ENCODE assay signal across 8 cellular contexts in genomic region chr15:71752604-71753289, GRCh38. TPM values are rescaled to one million over a fixed set of nuclear protein-coding genes. Genes with fewer than 3 reads are reported as not detected.
DNase-seq lines count a peak whose midpoint lies in the region; ATAC-seq and TF ChIP-seq lines count a peak whose summit lies in the region.

No MANE protein-coding gene starts in this region.

- H4K20me1 ChIP-seq in Loucy (ENCODE audit: insufficient read depth, low read length, poor library complexity, severe bottlenecking): no peaks in the 10 kb centered on the region

- H3K79me2 ChIP-seq in Loucy (ENCODE audit: insufficient read depth, low read length): no peaks in the 10 kb centered on the region

- H2AFZ ChIP-seq in Loucy (ENCODE audit: low read length): peak overlapping the region; percentile 47; the same call in 1 of the 2 replicates

- no peak overlapping the region for H3K27ac Mint-ChIP-seq in CD8-positive, alpha-beta memory T cell

- no peaks in the 10 kb centered on the region for H3K9me3 Mint-ChIP-seq in CD8-positive, alpha-beta memory T cell

- H3K9me3 ChIP-seq in Loucy (ENCODE audit: insufficient read depth, low read depth, low read length) (0 out of 2 replicates have a peak, but pooled peaks cover 3% of the 10 kb centered on the region), left lung (peaks cover 0 to 1% of the 10 kb centered on the region in 2 donors)
- H3K9me3 ChIP-seq in CD8-positive, alpha-beta memory T cell (ENCODE audit: low read length): no peaks in the 10 kb centered on the region

- H3K4me3 Mint-ChIP-seq in CD8-positive, alpha-beta memory T cell: no peak overlapping the region

- peak overlapping the region; percentile 38 for H3K4me3 ChIP-seq in Loucy (ENCODE audit: low read length, poor library complexity, severe bottlenecking)
- no peak overlapping the region for H3K4me3 ChIP-seq in left lung
- no peak overlapping the region for H3K4me3 ChIP-seq in CD8-positive, alpha-beta memory T cell (ENCODE audit: low read length)

- H3K36me3 ChIP-seq in Loucy (ENCODE audit: insufficient read depth, low read length) (no peaks in the 10 kb centered on the region), left lung (no peaks in the 10 kb centered on the region)
- no peaks in the 10 kb centered on the region for H3K36me3 ChIP-seq in CD8-positive, alpha-beta memory T cell (ENCODE audit: insufficient read depth, low read length)

- peak; percentile 67 for DNase-seq in NCI-H82 (lab: John Stamatoyannopoulos, UW)
- DNase-seq in NCI-H82 treated with DMSO at 0.1 percent for 48 hours (lab: John Stamatoyannopoulos, UW; ENCODE audit: unreplicated experiment): no peak
- DNase-seq in amniotic stem cell (lab: John Stamatoyannopoulos, UW): peak; percentile 80
- DNase-seq in left lung: no peak
- DNase-seq in CD8-positive, alpha-beta memory T cell: no peak
- DNase-seq in cerebellar nuclear complex (lab: John Stamatoyannopoulos, UW): no peak
- no peak for DNase-seq in stimulated activated naive CD4-positive, alpha-beta T cell (lab: John Stamatoyannopoulos, UW)

- peaks cover 3 to 24% of the 10 kb centered on the region in 2 donors for H3K27me3 Mint-ChIP-seq in CD8-positive, alpha-beta memory T cell

- peak; percentile 89 for TF ChIP-seq CTCF in Loucy (conservative IDR thresholded peaks at IDR 0.05; ENCODE audit: low read length)
- no peak for TF ChIP-seq CTCF in left lung (IDR thresholded peaks at IDR 0.05)

- H3F3A ChIP-seq in Loucy (ENCODE audit: low read depth): no peaks in the 10 kb centered on the region

- H3K27ac ChIP-seq in left lung: peak overlapping the region in 1 of 2 donors; percentile 16
- no peak overlapping the region for H3K27ac ChIP-seq in CD8-positive, alpha-beta memory T cell (ENCODE audit: low read depth, low read length)

- peaks cover 0 to 1% (median 0%) of the 10 kb centered on the region in 3 donors for H3K4me1 Mint-ChIP-seq in CD8-positive, alpha-beta memory T cell

- peaks cover 0 to 2% (median 0%) of the 10 kb centered on the region in 3 donors for H3K36me3 Mint-ChIP-seq in CD8-positive, alpha-beta memory T cell

- H3K9ac ChIP-seq in Loucy (ENCODE audit: low read depth, low read length, poor library complexity, severe bottlenecking): peak overlapping the region; percentile 18

- H3K4me1 ChIP-seq in Loucy (ENCODE audit: insufficient read depth, low read length, poor library complexity, severe bottlenecking) (peaks cover 20% of the 10 kb centered on the region), left lung (peaks cover 0 to 8% of the 10 kb centered on the region in 2 donors)
- no peaks in the 10 kb centered on the region for H3K4me1 ChIP-seq in CD8-positive, alpha-beta memory T cell (ENCODE audit: insufficient read depth, low read length)

- peak; percentile 86 for ATAC-seq in left lung

- no peaks in the 10 kb centered on the region for H3K27me3 ChIP-seq in Loucy (ENCODE audit: insufficient read depth, low read length, poor library complexity, severe bottlenecking)
- no peaks in the 10 kb centered on the region for H3K27me3 ChIP-seq in left lung
- H3K27me3 ChIP-seq in CD8-positive, alpha-beta memory T cell (ENCODE audit: insufficient read depth, low read length, poor library complexity, severe bottlenecking): no peaks in the 10 kb centered on the region

- CTCF ChIA-PET in CD8-positive, alpha-beta memory T cell (lab: Charles Lee): interaction anchor here (2.6 to 2.9 kb wide), 2 partner anchors 9 to 404 kb away, joined by 11 to 16 read pairs; no protein-coding TSS in a partner anchor

- intact Hi-C loops in left lung (cut with DNase I): no loop called here

- peak overlapping the region; percentile 67 for H3K4me2 ChIP-seq in Loucy (ENCODE audit: low read depth, low read length, poor library complexity, severe bottlenecking)

- H3K9me2 ChIP-seq in Loucy (replicated peaks; ENCODE audit: low read depth, low read length): no peaks in the 10 kb centered on the region

- POLR2A ChIA-PET in CD8-positive, alpha-beta memory T cell (lab: Charles Lee): no interaction called here

RNA-seq across cellular contexts. Expression of gene NR2E3, which starts 57.6 kb away (rescaled TPM):
- under 1 TPM; 0.61 to 0.76 TPM for total RNA-seq in left lung
- total RNA-seq in CD8-positive, alpha-beta memory T cell: not detected
- polyA plus RNA-seq in CD8-positive, alpha-beta memory T cell: not detected

Comparison
In these comparisons a context has a peak if more than half of its experiments do, and no peak if none do; other contexts are left out.
1. DNase-seq: peak in NCI-H82 (single experiment) and amniotic stem cell (single experiment); none in NCI-H82 treated with DMSO at 0.1 percent for 48 hours (single experiment), left lung (0 of 2), CD8-positive, alpha-beta memory T cell (0 of 5), cerebellar nuclear complex (0 of 2) and stimulated activated naive CD4-positive, alpha-beta T cell (0 of 6).